Comparison of ENCODE assay signal across 7 cellular contexts in the genomic region with DNA sequence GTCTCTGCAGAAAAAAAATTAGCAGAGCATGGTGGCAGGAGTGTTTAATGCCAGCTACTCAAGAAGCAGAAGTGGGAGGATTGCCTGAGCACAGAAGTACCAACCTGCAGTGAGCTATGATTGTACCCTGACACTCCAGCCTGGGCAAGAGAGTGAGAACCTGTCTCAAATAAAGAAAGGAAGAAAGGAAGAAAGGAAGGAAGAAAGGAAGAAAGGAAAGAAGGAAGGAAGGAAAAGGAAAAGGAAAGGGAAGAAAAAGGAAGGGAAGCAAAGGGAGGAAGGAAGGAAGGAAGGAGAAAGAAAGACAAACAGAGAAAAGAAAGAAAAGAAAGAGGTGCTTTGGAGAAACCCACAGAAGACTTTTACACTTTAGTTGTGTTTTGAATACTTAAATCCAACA.
"Had no signal": no experiment of that assay in that cellular context is flagged by ENCODE, and none has a peak within 500 bp of the region (broad histone marks: within the 10 kb centered on the region; RNA-seq: fewer than 3 reads in every experiment).

No MANE protein-coding gene starts in this region.

- ATAC-seq: HCT116 had no signal

- H3K4me3 ChIP-seq: HAP-1 had no signal

- H3K9me3 ChIP-seq: HAP-1 had no signal

- H3K4me1 Mint-ChIP-seq: IgD-negative memory B cell had no signal

- H3K4me1 ChIP-seq: HAP-1 had no signal

- H3K36me3 ChIP-seq: HAP-1 had no signal

- H3K4me3 Mint-ChIP-seq: IgD-negative memory B cell had no signal

- DNase-seq: GOT3, H7, KG1 had no signal

- FAIRE-seq: HTR-8/SVneo had no signal
